Comparison of ENCODE assay signal across 11 cellular contexts in the genomic region with DNA sequence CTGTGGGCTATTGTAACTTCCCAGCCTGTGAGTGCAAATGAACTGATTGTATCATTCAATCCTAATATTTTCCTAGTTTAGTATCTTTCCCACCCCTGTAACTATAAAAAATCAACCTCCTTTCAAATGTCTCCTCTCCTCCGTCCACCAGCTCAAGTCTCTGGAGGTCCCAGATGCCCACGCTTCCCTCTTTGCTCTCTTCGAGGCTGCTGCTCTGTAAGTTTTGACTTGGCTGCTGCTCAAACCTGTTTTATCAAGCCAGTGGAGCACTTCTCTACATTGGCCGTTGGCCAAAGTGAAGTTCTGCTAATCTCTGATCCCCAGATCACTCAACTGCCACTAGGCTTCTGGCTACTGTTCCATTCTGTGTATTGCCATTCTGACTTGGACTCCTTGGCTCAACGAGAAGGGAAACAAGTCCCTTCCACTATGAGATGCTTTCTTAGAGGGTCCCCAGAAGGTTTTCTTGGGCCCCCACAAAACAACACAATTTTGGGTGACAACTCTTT.
DNase-seq lines count a peak whose midpoint lies in the region; ATAC-seq, FAIRE-seq and TF ChIP-seq lines count a peak whose summit lies in the region.
"Had no signal": no experiment of that assay in that cellular context is flagged by ENCODE, and none has a peak within 500 bp of the region (broad histone marks: within the 10 kb centered on the region; RNA-seq: fewer than 3 reads in every experiment).

No MANE protein-coding gene starts in this region.

- intact Hi-C loops in GM12878 (cut with micrococcal nuclease; ENCODE audit: unreplicated experiment) (no loop called here), thyroid gland (cut with DNase I) (loop anchor here (10.0 kb wide), 1 partner anchor 63 kb away; the partner anchor contains the start of gene RAPGEF2)

- ATAC-seq in HG03442 (IDR thresholded peaks at IDR 0.05; ENCODE audit: unreplicated experiment) = peak; percentile 54
- ATAC-seq in GM12878 = peak; percentile 55
- ATAC-seq: PC-3 had no signal

- H3K27ac ChIP-seq in GM12878 (ENCODE audit: control insufficient read depth, insufficient read depth) (no peak overlapping the region), thyroid gland (no peak overlapping the region)

- WGBS in GM12878 (ENCODE audit: insufficient coverage, insufficient replicate concordance, low lambda C conversion rate, missing lambda C conversion rate) = 42% methylated on average over 5 of the region's 5 CpGs
- 13% methylated on average over 5 of the region's 5 CpGs for WGBS in thyroid gland, 2 donors

- CTCF ChIA-PET in GM12878 (lab: Yijun Ruan, JAX) = no interaction called here

- no peak overlapping the region for H3K4me2 ChIP-seq in GM12878 (ENCODE audit: control insufficient read depth, insufficient read depth)

- H3K36me3 ChIP-seq in GM12878 (ENCODE audit: control insufficient read depth in 2 of 2, insufficient read depth in 2 of 2, low read length in 1 of 2) (no peaks in the 10 kb centered on the region), thyroid gland (no peaks in the 10 kb centered on the region)

- no peaks in the 10 kb centered on the region for H3K79me2 ChIP-seq in GM12878 (ENCODE audit: control insufficient read depth, insufficient read depth, low read length)

- peaks cover 9% of the 10 kb centered on the region; the same call in 1 of the 2 replicates for H3K4me1 ChIP-seq in GM12878 (ENCODE audit: control insufficient read depth, insufficient read depth, low read length)
- peaks cover 0 to under 1% of the 10 kb centered on the region in 2 donors for H3K4me1 ChIP-seq in thyroid gland

- RAD21 ChIA-PET in GM12878 (lab: Charles Lee; ENCODE audit: unreplicated experiment) = no interaction called here

- no peak overlapping the region for H2AFZ ChIP-seq in GM12878 (ENCODE audit: control insufficient read depth, low read depth, low read length)

- no peak for TF ChIP-seq EP300 in GM12878 (IDR thresholded peaks at IDR 0.05; ENCODE audit: borderline replicate concordance in 1 of 2, control insufficient read depth in 1 of 2, low read depth in 2 of 2, low read length in 2 of 2)

- in situ Hi-C loops in GM12878 (cut with MboI) = no loop called here

- H3K4me3 ChIP-seq in GM12878 (no peak overlapping the region), thyroid gland (replicated peaks in 1 of 3) (no peak overlapping the region)

- no TSS peak for BruUV-seq in GM12878 (replicated peaks; lab: Mats Ljungman, UMichigan)

- TF ChIP-seq CTCF in GM12878 (IDR thresholded peaks at IDR 0.05 in 2 of 3, conservative IDR thresholded peaks at IDR 0.05 in 1 of 3; ENCODE audit: control insufficient read depth in 2 of 3, extremely low read depth in 1 of 3, insufficient read depth in 1 of 3, low read depth in 3 of 3, low read length in 3 of 3) (no peak), thyroid gland (IDR thresholded peaks at IDR 0.05) (peak in 1 of 6 experiments; percentile 14)

- no peak for FAIRE-seq in GM12878 (lab: Jason Lieb, UNC)

- TF ChIP-seq RAD21 in GM12878 (IDR thresholded peaks at IDR 0.05; ENCODE audit: insufficient read depth, low read depth, low read length) = no peak

- SMC1A ChIA-PET in GM12878 (lab: Charles Lee; ENCODE audit: uncharacterized antibody, unreplicated experiment) = no interaction called here

- peak; percentile 46 for DNase-seq in NCI-H82 (lab: John Stamatoyannopoulos, UW)
- DNase-seq in NCI-H82 treated with DMSO at 0.1 percent for 48 hours (lab: John Stamatoyannopoulos, UW; ENCODE audit: unreplicated experiment) = no peak
- DNase-seq in GM12878 (ENCODE audit: low read depth, low spot score) = no peak
- DNase-seq in thyroid gland = peak; percentile 77 to 80
- no peak for DNase-seq in NCI-H128 (lab: John Stamatoyannopoulos, UW; ENCODE audit: unreplicated experiment)
- DNase-seq in stimulated activated CD4-positive, alpha-beta T cell treated with anti-CD3 and anti-CD28 coated beads, Interleukin-15, amount 100 ng/mL, for 24 hours = no peak
- no peak for DNase-seq in NK-92 (lab: John Stamatoyannopoulos, UW; ENCODE audit: unreplicated experiment)
- DNase-seq: endodermal cell, H7, PC-3 had no signal

- POLR2A ChIA-PET in GM12878 (lab: Charles Lee) = no interaction called here

- no peaks in the 10 kb centered on the region for H4K20me1 ChIP-seq in GM12878 (ENCODE audit: control insufficient read depth, insufficient read depth)

- H3K9me3 ChIP-seq in GM12878 (replicated peaks; ENCODE audit: control insufficient read depth, insufficient read depth, low read length) (no peaks in the 10 kb centered on the region; the same call in 2 of the 3 replicates), thyroid gland (no peaks in the 10 kb centered on the region)

- H3K27me3 ChIP-seq in GM12878 (replicated peaks in 1 of 2; ENCODE audit: control insufficient read depth in 2 of 2, insufficient read depth in 2 of 2, low read length in 1 of 2) (no peaks in the 10 kb centered on the region), thyroid gland (no peaks in the 10 kb centered on the region)

- TF ChIP-seq POLR2A in GM12878 (IDR thresholded peaks at IDR 0.05; ENCODE audit: low read depth, low read length) = no peak
- TF ChIP-seq POLR2A in thyroid gland (IDR thresholded peaks at IDR 0.05) = no peak

- no peak overlapping the region for H3K9ac ChIP-seq in GM12878 (ENCODE audit: control insufficient read depth, insufficient read depth, low read length)

TF ChIP-seq in GM12878, 131 proteins besides CTCF, POLR2A, EP300 and RAD21 (continues in another document):
- TF ChIP-seq, protein P1, sequence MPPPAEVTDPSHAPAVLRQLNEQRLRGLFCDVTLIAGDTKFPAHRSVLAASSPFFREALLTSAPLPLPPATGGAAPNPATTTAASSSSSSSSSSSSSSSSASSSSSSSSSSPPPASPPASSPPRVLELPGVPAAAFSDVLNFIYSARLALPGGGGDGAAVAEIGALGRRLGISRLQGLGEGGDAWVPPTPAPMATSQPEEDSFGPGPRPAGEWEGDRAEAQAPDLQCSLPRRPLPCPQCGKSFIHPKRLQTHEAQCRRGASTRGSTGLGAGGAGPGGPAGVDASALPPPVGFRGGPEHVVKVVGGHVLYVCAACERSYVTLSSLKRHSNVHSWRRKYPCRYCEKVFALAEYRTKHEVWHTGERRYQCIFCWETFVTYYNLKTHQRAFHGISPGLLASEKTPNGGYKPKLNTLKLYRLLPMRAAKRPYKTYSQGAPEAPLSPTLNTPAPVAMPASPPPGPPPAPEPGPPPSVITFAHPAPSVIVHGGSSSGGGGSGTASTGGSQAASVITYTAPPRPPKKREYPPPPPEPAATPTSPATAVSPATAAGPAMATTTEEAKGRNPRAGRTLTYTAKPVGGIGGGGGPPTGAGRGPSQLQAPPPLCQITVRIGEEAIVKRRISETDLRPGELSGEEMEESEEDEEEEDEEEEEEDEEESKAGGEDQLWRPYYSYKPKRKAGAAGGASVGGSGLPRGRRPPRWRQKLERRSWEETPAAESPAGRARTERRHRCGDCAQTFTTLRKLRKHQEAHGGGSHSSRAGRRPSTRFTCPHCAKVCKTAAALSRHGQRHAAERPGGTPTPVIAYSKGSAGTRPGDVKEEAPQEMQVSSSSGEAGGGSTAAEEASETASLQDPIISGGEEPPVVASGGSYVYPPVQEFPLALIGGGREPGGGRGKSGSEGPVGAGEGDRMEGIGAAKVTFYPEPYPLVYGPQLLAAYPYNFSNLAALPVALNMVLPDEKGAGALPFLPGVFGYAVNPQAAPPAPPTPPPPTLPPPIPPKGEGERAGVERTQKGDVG (CRISPR knock-in tag; IDR thresholded peaks at IDR 0.05) = no peak
- TF ChIP-seq, protein P2, sequence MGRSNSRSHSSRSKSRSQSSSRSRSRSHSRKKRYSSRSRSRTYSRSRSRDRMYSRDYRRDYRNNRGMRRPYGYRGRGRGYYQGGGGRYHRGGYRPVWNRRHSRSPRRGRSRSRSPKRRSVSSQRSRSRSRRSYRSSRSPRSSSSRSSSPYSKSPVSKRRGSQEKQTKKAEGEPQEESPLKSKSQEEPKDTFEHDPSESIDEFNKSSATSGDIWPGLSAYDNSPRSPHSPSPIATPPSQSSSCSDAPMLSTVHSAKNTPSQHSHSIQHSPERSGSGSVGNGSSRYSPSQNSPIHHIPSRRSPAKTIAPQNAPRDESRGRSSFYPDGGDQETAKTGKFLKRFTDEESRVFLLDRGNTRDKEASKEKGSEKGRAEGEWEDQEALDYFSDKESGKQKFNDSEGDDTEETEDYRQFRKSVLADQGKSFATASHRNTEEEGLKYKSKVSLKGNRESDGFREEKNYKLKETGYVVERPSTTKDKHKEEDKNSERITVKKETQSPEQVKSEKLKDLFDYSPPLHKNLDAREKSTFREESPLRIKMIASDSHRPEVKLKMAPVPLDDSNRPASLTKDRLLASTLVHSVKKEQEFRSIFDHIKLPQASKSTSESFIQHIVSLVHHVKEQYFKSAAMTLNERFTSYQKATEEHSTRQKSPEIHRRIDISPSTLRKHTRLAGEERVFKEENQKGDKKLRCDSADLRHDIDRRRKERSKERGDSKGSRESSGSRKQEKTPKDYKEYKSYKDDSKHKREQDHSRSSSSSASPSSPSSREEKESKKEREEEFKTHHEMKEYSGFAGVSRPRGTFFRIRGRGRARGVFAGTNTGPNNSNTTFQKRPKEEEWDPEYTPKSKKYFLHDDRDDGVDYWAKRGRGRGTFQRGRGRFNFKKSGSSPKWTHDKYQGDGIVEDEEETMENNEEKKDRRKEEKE (IDR thresholded peaks at IDR 0.05) = no peak
- TF ChIP-seq ATF2 (IDR thresholded peaks at IDR 0.05; ENCODE audit: low read length) (no peak), MYC (IDR thresholded peaks at IDR 0.05; ENCODE audit: insufficient read depth, insufficient read length, insufficient replicate concordance, low read length, severe bottlenecking) (no peak), ASH2L (IDR thresholded peaks at IDR 0.05; ENCODE audit: borderline replicate concordance, low read depth) (no peak), ELK1 (IDR thresholded peaks at IDR 0.05; ENCODE audit: low read depth, low read length) (no peak)

Comparison
In these comparisons a context has a peak if more than half of its experiments do, and no peak if none do; other contexts are left out.
1. DNase-seq: peak in NCI-H82 (single experiment) and thyroid gland (2 of 2); none in NCI-H82 treated with DMSO at 0.1 percent for 48 hours (single experiment), GM12878 (single experiment), NCI-H128 (single experiment), stimulated activated CD4-positive, alpha-beta T cell treated with anti-CD3 and anti-CD28 coated beads, Interleukin-15, amount 100 ng/mL, for 24 hours (single experiment) and NK-92 (single experiment).